18 cellular contexts compared by ENCODE assay signal in genomic region chr1:228727682-228728171, GRCh38.
"Had no signal": no experiment of that assay in that cellular context is flagged by ENCODE, and none has a peak within 500 bp of the region (broad histone marks: within the 10 kb centered on the region; RNA-seq: fewer than 3 reads in every experiment).

No MANE protein-coding gene starts in this region.

- H3K4me2 ChIP-seq: neural progenitor cell had no signal

- H3K27me3 ChIP-seq: neural progenitor cell, testis, upper lobe of left lung had no signal

- H3K36me3 ChIP-seq: esophagus squamous epithelium, neural progenitor cell, upper lobe of left lung had no signal

- H3K27ac ChIP-seq: esophagus squamous epithelium, foreskin keratinocyte, neural progenitor cell, testis, upper lobe of left lung had no signal

- H3K9ac ChIP-seq: neural progenitor cell had no signal

- H3K9me3 ChIP-seq: esophagus squamous epithelium, testis, upper lobe of left lung had no signal

- H3K4me3 ChIP-seq: esophagus squamous epithelium, neural progenitor cell, testis, upper lobe of left lung had no signal

- H3K4me1 ChIP-seq: esophagus squamous epithelium, foreskin keratinocyte, testis, upper lobe of left lung had no signal

- H2AFZ ChIP-seq: neural progenitor cell had no signal

- DNase-seq: activated B cell treated with CpG ODN at 0.5 μM for 24 hours; activated CD4-positive, alpha-beta T cell treated with anti-CD3 and anti-CD28 coated beads for 4 hours; activated CD8-positive, alpha-beta T cell treated with anti-CD3 and anti-CD28 coated beads for 36 hours; activated naive CD4-positive, alpha-beta T cell treated with Interleukin-2 at 50 U/mL for 16 hours; activated naive CD8-positive, alpha-beta T cell treated with anti-CD3 and anti-CD28 coated beads, Interleukin-2, amount 10 ng/mL, durations not matched to agents 7 days and 5 days; activated T-cell treated with anti-CD3 and anti-CD28 coated beads, Interleukin-2, amount 50 U/mL, for 1 hour; cerebellar nuclear complex; cortex of kidney; effector memory CD4-positive, alpha-beta T cell; esophagus squamous epithelium; foreskin keratinocyte; hippocampal formation; left colon; stimulated activated CD4-positive, alpha-beta T cell treated with anti-CD3 and anti-CD28 coated beads, Interleukin-4, amount 100 ng/mL, for 24 hours; SW 1271; testis; upper lobe of left lung had no signal
